ENCODE assay signal across 9 cellular contexts in genomic region chr2:239398536-239398935, GRCh38. TPM values are rescaled to one million over a fixed set of nuclear protein-coding genes. Genes with fewer than 3 reads are reported as not detected.
DNase-seq lines count a peak whose midpoint lies in the region; ATAC-seq lines count a peak whose summit lies in the region.
"Had no signal": no experiment of that assay in that cellular context is flagged by ENCODE, and none has a peak within 500 bp of the region (broad histone marks: within the 10 kb centered on the region; RNA-seq: fewer than 3 reads in every experiment).

No MANE protein-coding gene starts in this region.

- peak overlapping the region; percentile 81 for H3K27ac ChIP-seq in stomach smooth muscle (ENCODE audit: low read length)

- DNase-seq in activated T-cell treated with anti-CD3 and anti-CD28 coated beads, Interleukin-2, amount 50 U/mL, for 72 hours, result no peak
- DNase-seq in activated T-cell treated with anti-CD3 and anti-CD28 coated beads, Interleukin-2, amount 50 U/mL, for 48 hours, result no peak
- DNase-seq in RPMI7951 (ENCODE audit: low read depth) (peak; percentile 17), immature natural killer cell (no peak), glomerular visceral epithelial cell (ENCODE audit: extremely low spot score) (no peak)
- DNase-seq: activated CD4-positive, alpha-beta T cell treated with anti-CD3 and anti-CD28 coated beads, Interleukin-2, amount 10 ng/mL, durations not matched to agents 24 days and 14 days had no signal

- H3K4me3 ChIP-seq in stomach smooth muscle (ENCODE audit: low read length in 2 of 2), result peak overlapping the region; percentile 76 to 81

- no peaks in the 10 kb centered on the region for H3K9me3 ChIP-seq in stomach smooth muscle (ENCODE audit: control insufficient read depth in 2 of 2, low read length in 2 of 2)

- no peaks in the 10 kb centered on the region for H3K27me3 Mint-ChIP-seq in activated T-cell treated with anti-CD3 and anti-CD28 coated beads, Interleukin-2, amount 50 U/mL, for 72 hours (ENCODE audit: low read depth)
- peaks cover 2 to 14% (median 5%) of the 10 kb centered on the region in 3 donors for H3K27me3 Mint-ChIP-seq in immature natural killer cell (ENCODE audit: low read depth in 3 of 3)

- H3K4me1 Mint-ChIP-seq in activated T-cell treated with anti-CD3 and anti-CD28 coated beads, Interleukin-2, amount 50 U/mL, for 72 hours (ENCODE audit: low read depth), result peaks cover 64% of the 10 kb centered on the region
- H3K4me1 Mint-ChIP-seq in immature natural killer cell, result peaks cover 37 to 49% of the 10 kb centered on the region in 2 donors

- H3K36me3 Mint-ChIP-seq in activated T-cell treated with anti-CD3 and anti-CD28 coated beads, Interleukin-2, amount 50 U/mL, for 72 hours (ENCODE audit: insufficient read depth in 2 of 2), result peaks cover 5 to 16% of the 10 kb centered on the region in 2 donors
- H3K36me3 Mint-ChIP-seq in immature natural killer cell, result peaks cover 0 to 4% (median 0%) of the 10 kb centered on the region in 3 donors

- peaks cover 0 to 2% of the 10 kb centered on the region in 2 donors for H3K9me3 Mint-ChIP-seq in activated T-cell treated with anti-CD3 and anti-CD28 coated beads, Interleukin-2, amount 50 U/mL, for 72 hours
- H3K9me3 Mint-ChIP-seq in immature natural killer cell, result no peaks in the 10 kb centered on the region
- H3K9me3 Mint-ChIP-seq: activated CD4-positive, alpha-beta T cell treated with anti-CD3 and anti-CD28 coated beads, Interleukin-2, amount 10 ng/mL, durations not matched to agents 24 days and 14 days had no signal

- peak overlapping the region; percentile 92 to 99 for H3K4me3 Mint-ChIP-seq in activated T-cell treated with anti-CD3 and anti-CD28 coated beads, Interleukin-2, amount 50 U/mL, for 72 hours
- H3K4me3 Mint-ChIP-seq in immature natural killer cell, result peak overlapping the region in 3 of 5 donors; percentile 41 to 96 (median 93)

- H3K36me3 ChIP-seq in stomach smooth muscle (ENCODE audit: control insufficient read depth in 2 of 2, insufficient read depth in 2 of 2, low read length in 2 of 2), result no peaks in the 10 kb centered on the region

- peaks cover 52% of the 10 kb centered on the region for H3K4me1 ChIP-seq in stomach smooth muscle (ENCODE audit: control insufficient read depth, insufficient read depth, low read length)

- H3K27ac Mint-ChIP-seq in activated T-cell treated with anti-CD3 and anti-CD28 coated beads, Interleukin-2, amount 50 U/mL, for 72 hours, result no peak overlapping the region
- peak overlapping the region in 1 of 6 donors; percentile 95 for H3K27ac Mint-ChIP-seq in immature natural killer cell

- H3K27me3 ChIP-seq in stomach smooth muscle (ENCODE audit: control insufficient read depth in 1 of 2, insufficient read depth in 2 of 2, low read length in 2 of 2), result no peaks in the 10 kb centered on the region

- peak overlapping the region; percentile 0 to 78 for H3K9ac ChIP-seq in stomach smooth muscle (ENCODE audit: low read length in 2 of 2)

- ATAC-seq in activated T-cell treated with anti-CD3 and anti-CD28 coated beads, Interleukin-2, amount 50 U/mL, for 72 hours (replicated peaks in 1 of 2), result no peak
- ATAC-seq in HG03520 (IDR thresholded peaks at IDR 0.05; ENCODE audit: unreplicated experiment) (no peak), HG03442 (IDR thresholded peaks at IDR 0.05; ENCODE audit: unreplicated experiment) (no peak)

RNA-seq across cellular contexts. Expression of gene HDAC4, which starts 2.3 kb away (rescaled TPM):
- total RNA-seq in activated T-cell treated with anti-CD3 and anti-CD28 coated beads, Interleukin-2, amount 50 U/mL, for 72 hours, result 10 to 100 TPM; 49.8 to 71.7 TPM
- 4.6 and 5.5 TPM in 2 replicates for total RNA-seq in RPMI7951 (2014; rRNA removed; shearing (Covaris generic))
- 1 to 10 TPM; 1.9 to 8.1 (median 5.1) TPM for polyA plus RNA-seq in immature natural killer cell
